ENCODE assay signal across 18 cellular contexts in the genomic region with DNA sequence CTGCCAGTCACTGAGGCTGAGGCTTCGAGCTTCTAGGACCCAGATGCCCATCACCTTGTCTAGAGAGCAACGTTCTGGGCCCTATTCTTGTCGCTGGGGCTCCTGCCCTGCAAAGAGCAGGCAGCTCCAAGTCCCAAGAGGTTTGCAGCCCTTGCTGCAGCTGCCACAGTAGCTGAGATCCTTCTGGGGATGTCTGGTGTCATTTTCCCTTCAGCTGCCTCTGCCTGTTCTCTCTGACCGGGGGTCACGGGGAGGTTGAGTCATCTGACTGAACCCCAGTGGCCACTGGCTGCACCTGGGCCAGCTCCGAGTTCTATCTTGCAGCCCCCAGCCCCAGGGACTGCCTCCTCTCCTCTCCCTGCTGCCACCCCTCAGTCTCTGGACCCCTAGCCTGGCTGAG. TPM values are rescaled to one million over a fixed set of nuclear protein-coding genes. Genes with fewer than 3 reads are reported as not detected.
A peak's percentile ranks its signal among the peaks of the same experiment; 100 is the strongest.
DNase-seq lines count a peak whose midpoint lies in the region; TF ChIP-seq lines count a peak whose summit lies in the region.
"Had no signal": no experiment of that assay in that cellular context is flagged by ENCODE, and none has a peak within 500 bp of the region (broad histone marks: within the 10 kb centered on the region; RNA-seq: fewer than 3 reads in every experiment).

No MANE protein-coding gene starts in this region.

- 77 to 81% methylated on average over 6 of the region's 6 CpGs for WGBS in sigmoid colon, 2 donors

- no peak for TF ChIP-seq CTCF in sigmoid colon (IDR thresholded peaks at IDR 0.05)

- H3K27me3 Mint-ChIP-seq in activated naive CD8-positive, alpha-beta T cell treated with anti-CD3 and anti-CD28 coated beads for 36 hours = peaks cover 32% of the 10 kb centered on the region

- no peaks in the 10 kb centered on the region for H3K9me3 Mint-ChIP-seq in activated naive CD8-positive, alpha-beta T cell treated with anti-CD3 and anti-CD28 coated beads for 36 hours

- no peak overlapping the region for H3K27ac Mint-ChIP-seq in activated naive CD8-positive, alpha-beta T cell treated with anti-CD3 and anti-CD28 coated beads for 36 hours

- intact Hi-C loops in sigmoid colon (cut with DNase I) = no loop called here

- peak overlapping the region; percentile 9 for H3K27ac ChIP-seq in temporal lobe (ENCODE audit: low read depth, low read length)
- no peak overlapping the region for H3K27ac ChIP-seq in sigmoid colon
- H3K27ac ChIP-seq: GM23248 had no signal

- peaks cover 0 to 20% (median 5%) of the 10 kb centered on the region in 3 donors for H3K27me3 ChIP-seq in sigmoid colon

- H3K4me1 ChIP-seq in sigmoid colon = peaks cover 0 to 11% (median 9%) of the 10 kb centered on the region in 4 donors

- no peaks in the 10 kb centered on the region for H3K4me1 Mint-ChIP-seq in activated naive CD8-positive, alpha-beta T cell treated with anti-CD3 and anti-CD28 coated beads for 36 hours

- TF ChIP-seq EP300 in sigmoid colon (IDR thresholded peaks at IDR 0.05) = no peak

- TF ChIP-seq POLR2A in sigmoid colon (IDR thresholded peaks at IDR 0.05) = no peak

- no peak overlapping the region for H3K4me3 Mint-ChIP-seq in activated naive CD8-positive, alpha-beta T cell treated with anti-CD3 and anti-CD28 coated beads for 36 hours

- H3K4me3 ChIP-seq in sigmoid colon = no peak overlapping the region
- H3K4me3 ChIP-seq: GM23248, K562 had no signal

- H3K36me3 ChIP-seq in sigmoid colon = no peaks in the 10 kb centered on the region

- DNase-seq in NCI-H524 (lab: John Stamatoyannopoulos, UW) = peak; percentile 36 to 69
- DNase-seq in NCI-H524 treated with DMSO at 0.1 percent for 48 hours (lab: John Stamatoyannopoulos, UW) = no peak
- peak; percentile 79 for DNase-seq in NCI-H2171 (lab: John Stamatoyannopoulos, UW)
- DNase-seq in myocyte (ENCODE audit: low read depth) = peak; percentile 96
- DNase-seq in activated naive CD8-positive, alpha-beta T cell treated with anti-CD3 and anti-CD28 coated beads for 36 hours = no peak
- no peak for DNase-seq in sigmoid colon
- no peak for DNase-seq in NAMALWA (ENCODE audit: low spot score)
- DNase-seq: C1 segment of cervical spinal cord, DMS79 treated with DMSO at 0.1 percent for 48 hours, GM23248, HCEC 1CT, NCI-H1417 treated with DMSO at 0.1 percent for 48 hours, NCI-H2081, NCI-H446, SW 1271 had no signal

- H3K9me3 ChIP-seq in sigmoid colon = no peaks in the 10 kb centered on the region

- H3K36me3 Mint-ChIP-seq in activated naive CD8-positive, alpha-beta T cell treated with anti-CD3 and anti-CD28 coated beads for 36 hours = no peaks in the 10 kb centered on the region

RNA-seq across cellular contexts. Expression of a gene that starts 4.9 kb away (rescaled TPM):
- total RNA-seq in myocyte (19.8 and 30.1 TPM in 2 replicates), temporal lobe (24.6 TPM), sigmoid colon (1 to 10 TPM; 1.6 to 7.5 (median 2.1) TPM)
- polyA plus RNA-seq in myocyte (2012) = 3.6 TPM
- under 1 TPM; 0.20 to 0.27 TPM for total RNA-seq in activated naive CD8-positive, alpha-beta T cell treated with anti-CD3 and anti-CD28 coated beads for 36 hours
- polyA plus RNA-seq in sigmoid colon = 1 to 10 TPM; 3.8 to 9.6 (median 9.5) TPM
- total RNA-seq: K562, OCI-LY7 had no signal
- polyA plus RNA-seq: GM23248, K562 had no signal

Comparison
In these comparisons a context has a peak if more than half of its experiments do, and no peak if none do; other contexts are left out.
1. DNase-seq: peak in NCI-H524 (2 of 2), NCI-H2171 (single experiment) and myocyte (single experiment); none in NCI-H524 treated with DMSO at 0.1 percent for 48 hours (single experiment), activated naive CD8-positive, alpha-beta T cell treated with anti-CD3 and anti-CD28 coated beads for 36 hours (single experiment), sigmoid colon (single experiment) and NAMALWA (single experiment).